ENCODE assay signal across 9 cellular contexts in the genomic region with DNA sequence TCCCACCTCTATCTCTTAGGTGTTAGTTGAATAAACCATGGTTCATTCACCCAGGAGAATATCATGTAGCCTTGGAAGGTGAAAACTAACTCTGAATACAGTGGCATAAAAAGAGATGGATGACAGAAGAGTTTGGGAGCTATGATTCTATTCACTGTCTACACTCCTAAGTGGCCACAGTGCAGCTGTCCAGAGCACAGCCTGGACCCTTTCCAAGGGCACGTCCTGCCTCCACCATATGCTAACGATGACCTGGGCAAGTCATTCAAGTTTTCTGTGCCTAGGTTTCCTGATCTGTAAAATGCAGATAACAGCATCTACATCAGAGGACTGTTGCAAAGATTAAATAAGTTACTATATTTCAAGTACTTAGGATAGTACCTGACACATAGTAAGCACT.
"Had no signal": no experiment of that assay in that cellular context is flagged by ENCODE, and none has a peak within 500 bp of the region (broad histone marks: within the 10 kb centered on the region; RNA-seq: fewer than 3 reads in every experiment).

No MANE protein-coding gene starts in this region.

- DNase-seq: GM23248, GOT3, H7, H9, HCEC 1CT, HFFc6 had no signal

- H3K9me3 ChIP-seq: HAP-1 had no signal

- H3K4me1 ChIP-seq: HAP-1 had no signal

- H3K27ac ChIP-seq: GM23248 had no signal

- H3K36me3 ChIP-seq: HAP-1 had no signal

- H3K4me3 ChIP-seq: GM23248, GM23338, HAP-1 had no signal

- ATAC-seq: GM23338, HCT116 had no signal
